ENCODE assay signal across 8 cellular contexts in genomic region chr5:131254025-131254424, GRCh38. TPM values are rescaled to one million over a fixed set of nuclear protein-coding genes. Genes with fewer than 3 reads are reported as not detected.
DNase-seq lines count a peak whose midpoint lies in the region; ATAC-seq and TF ChIP-seq lines count a peak whose summit lies in the region.
"Not testable (repeated sequence)": the region's sequence is repeated elsewhere in the genome, so short reads cannot be mapped to it uniquely, and the experiment has no call there.

No MANE protein-coding gene starts in this region.

- not testable (repeated sequence) for H3K9me3 Mint-ChIP-seq in CD4-positive, alpha-beta T cell; T-helper 1 cell treated with Interleukin-12 subunit alpha and Interleukin-12 subunit beta and Interleukin-4 antibody, amounts not matched to agents 30 μg/mL and 1 μg/mL, for 36 hours; activated CD8-positive, alpha-beta memory T cell treated with anti-CD3 and anti-CD28 coated beads, Interleukin-2, amount 10 ng/mL, durations not matched to agents 7 days and 5 days (ENCODE audit: low read depth); activated naive CD4-positive, alpha-beta T cell treated with anti-CD3 and anti-CD28 coated beads, Interleukin-2, amount 50 U/mL, for 24 hours

- H3K9me3 ChIP-seq in CD4-positive, alpha-beta T cell (ENCODE audit: control insufficient read depth, low read length); Karpas-422 (ENCODE audit: low read length); esophagus squamous epithelium; neutrophil; upper lobe of left lung: not testable (repeated sequence)

- not testable (repeated sequence) for H3K27me3 ChIP-seq in CD4-positive, alpha-beta T cell (ENCODE audit: control insufficient read depth, insufficient read depth, low read length); Karpas-422 (ENCODE audit: low read length); esophagus squamous epithelium; neutrophil; upper lobe of left lung

- H3K4me1 ChIP-seq in Karpas-422 (ENCODE audit: low read length) (peaks cover 78% of the 10 kb centered on the region), neutrophil (ENCODE audit: control insufficient read depth in 1 of 2, insufficient read depth in 1 of 2, low read depth in 1 of 2, low read length in 1 of 2) (peaks cover 81 to 85% of the 10 kb centered on the region in 2 experiments), upper lobe of left lung (peaks cover 0 to 33% (median 15%) of the 10 kb centered on the region in 4 donors)
- H3K4me1 ChIP-seq in esophagus squamous epithelium: not testable (repeated sequence)

- H3K9ac ChIP-seq in Karpas-422 (ENCODE audit: low read length): not testable (repeated sequence)

- peak overlapping the region; percentile 86 for H3K27ac Mint-ChIP-seq in CD4-positive, alpha-beta T cell
- H3K27ac Mint-ChIP-seq in T-helper 1 cell treated with Interleukin-12 subunit alpha and Interleukin-12 subunit beta and Interleukin-4 antibody, amounts not matched to agents 30 μg/mL and 1 μg/mL, for 36 hours: peak overlapping the region; percentile 88
- peak overlapping the region; percentile 94 for H3K27ac Mint-ChIP-seq in activated CD8-positive, alpha-beta memory T cell treated with anti-CD3 and anti-CD28 coated beads, Interleukin-2, amount 10 ng/mL, durations not matched to agents 7 days and 5 days
- peak overlapping the region; percentile 90 for H3K27ac Mint-ChIP-seq in activated naive CD4-positive, alpha-beta T cell treated with anti-CD3 and anti-CD28 coated beads, Interleukin-2, amount 50 U/mL, for 24 hours

- H3K4me2 ChIP-seq in Karpas-422 (ENCODE audit: low read depth, low read length, poor library complexity, severe bottlenecking): peak overlapping the region; percentile 82

- WGBS in esophagus squamous epithelium, 2 donors: 92 to 94% methylated on average over 6 to 7 of the region's 10 CpGs
- WGBS in upper lobe of left lung, 2 donors: 83% methylated on average over 10 of the region's 10 CpGs

- peaks cover 13% of the 10 kb centered on the region; the same call in 1 of the 2 replicates for H3K36me3 ChIP-seq in Karpas-422 (ENCODE audit: insufficient read depth, low read length)
- not testable (repeated sequence) for H3K36me3 ChIP-seq in esophagus squamous epithelium, neutrophil, upper lobe of left lung

- TF ChIP-seq CTCF in CD4-positive, alpha-beta T cell (IDR thresholded peaks at IDR 0.05); esophagus squamous epithelium (IDR thresholded peaks at IDR 0.05); neutrophil (IDR thresholded peaks at IDR 0.05); upper lobe of left lung (IDR thresholded peaks at IDR 0.05): not testable (repeated sequence)

- H3K4me3 Mint-ChIP-seq in CD4-positive, alpha-beta T cell: peak overlapping the region; percentile 93
- H3K4me3 Mint-ChIP-seq in T-helper 1 cell treated with Interleukin-12 subunit alpha and Interleukin-12 subunit beta and Interleukin-4 antibody, amounts not matched to agents 30 μg/mL and 1 μg/mL, for 36 hours: peak overlapping the region; percentile 92
- H3K4me3 Mint-ChIP-seq in activated CD8-positive, alpha-beta memory T cell treated with anti-CD3 and anti-CD28 coated beads, Interleukin-2, amount 10 ng/mL, durations not matched to agents 7 days and 5 days: peak overlapping the region; percentile 82
- H3K4me3 Mint-ChIP-seq in activated naive CD4-positive, alpha-beta T cell treated with anti-CD3 and anti-CD28 coated beads, Interleukin-2, amount 50 U/mL, for 24 hours: peak overlapping the region; percentile 94

- H3K4me1 Mint-ChIP-seq in CD4-positive, alpha-beta T cell (ENCODE audit: low read depth): peaks cover 83% of the 10 kb centered on the region
- peaks cover 68% of the 10 kb centered on the region for H3K4me1 Mint-ChIP-seq in T-helper 1 cell treated with Interleukin-12 subunit alpha and Interleukin-12 subunit beta and Interleukin-4 antibody, amounts not matched to agents 30 μg/mL and 1 μg/mL, for 36 hours (ENCODE audit: low read depth)
- H3K4me1 Mint-ChIP-seq in activated CD8-positive, alpha-beta memory T cell treated with anti-CD3 and anti-CD28 coated beads, Interleukin-2, amount 10 ng/mL, durations not matched to agents 7 days and 5 days: peaks cover 65% of the 10 kb centered on the region
- H3K4me1 Mint-ChIP-seq in activated naive CD4-positive, alpha-beta T cell treated with anti-CD3 and anti-CD28 coated beads, Interleukin-2, amount 50 U/mL, for 24 hours: peaks cover 91% of the 10 kb centered on the region

- not testable (repeated sequence) for DNase-seq in CD4-positive, alpha-beta T cell; Karpas-422; activated CD8-positive, alpha-beta memory T cell treated with anti-CD3 and anti-CD28 coated beads, Interleukin-2, amount 10 ng/mL, durations not matched to agents 7 days and 5 days; esophagus squamous epithelium (lab: John Stamatoyannopoulos, UW); upper lobe of left lung

- H3K79me2 ChIP-seq in Karpas-422 (ENCODE audit: low read length): peaks cover 43% of the 10 kb centered on the region

- peaks cover 19% of the 10 kb centered on the region for H3K36me3 Mint-ChIP-seq in CD4-positive, alpha-beta T cell (ENCODE audit: low read depth)
- H3K36me3 Mint-ChIP-seq in T-helper 1 cell treated with Interleukin-12 subunit alpha and Interleukin-12 subunit beta and Interleukin-4 antibody, amounts not matched to agents 30 μg/mL and 1 μg/mL, for 36 hours (ENCODE audit: low read depth): peaks cover 23% of the 10 kb centered on the region
- H3K36me3 Mint-ChIP-seq in activated CD8-positive, alpha-beta memory T cell treated with anti-CD3 and anti-CD28 coated beads, Interleukin-2, amount 10 ng/mL, durations not matched to agents 7 days and 5 days: peaks cover 26% of the 10 kb centered on the region
- peaks cover 11% of the 10 kb centered on the region for H3K36me3 Mint-ChIP-seq in activated naive CD4-positive, alpha-beta T cell treated with anti-CD3 and anti-CD28 coated beads, Interleukin-2, amount 50 U/mL, for 24 hours

- not testable (repeated sequence) for H3K9me2 ChIP-seq in Karpas-422 (replicated peaks; ENCODE audit: insufficient read depth, low read length)

- TF ChIP-seq POLR2A in esophagus squamous epithelium (IDR thresholded peaks at IDR 0.05); upper lobe of left lung (IDR thresholded peaks at IDR 0.05): not testable (repeated sequence)

- peak overlapping the region; percentile 77; the same call in 1 of the 2 replicates for H3K4me3 ChIP-seq in Karpas-422 (ENCODE audit: low read length)
- H3K4me3 ChIP-seq in esophagus squamous epithelium: peak overlapping the region in 3 of 4 donors; percentile 8 to 24 (median 12)
- H3K4me3 ChIP-seq in neutrophil (ENCODE audit: low read depth in 1 of 2, low read length in 1 of 2): peak overlapping the region in 1 of 2 experiments; percentile 64
- H3K4me3 ChIP-seq in upper lobe of left lung: peak overlapping the region in 1 of 4 donors; percentile 26

- POLR2A ChIA-PET in CD4-positive, alpha-beta T cell (lab: Charles Lee): interaction anchor here (0.8 to 9.7 kb wide), 16 partner anchors 9 to 141 kb away, joined by 3 to 309 read pairs (median 6); partner anchors contain the start of genes CDC42SE2 and LYRM7

- intact Hi-C loops in CD4-positive, alpha-beta T cell (cut with DNase I, micrococcal nuclease): not testable (repeated sequence)
- intact Hi-C loops in esophagus squamous epithelium (cut with DNase I): loop anchor here (10.0 kb wide), 1 partner anchor 89 kb away; the partner anchor contains the start of gene HINT1

- not testable (repeated sequence) for H3K27me3 Mint-ChIP-seq in CD4-positive, alpha-beta T cell; T-helper 1 cell treated with Interleukin-12 subunit alpha and Interleukin-12 subunit beta and Interleukin-4 antibody, amounts not matched to agents 30 μg/mL and 1 μg/mL, for 36 hours (ENCODE audit: low read depth); activated CD8-positive, alpha-beta memory T cell treated with anti-CD3 and anti-CD28 coated beads, Interleukin-2, amount 10 ng/mL, durations not matched to agents 7 days and 5 days; activated naive CD4-positive, alpha-beta T cell treated with anti-CD3 and anti-CD28 coated beads, Interleukin-2, amount 50 U/mL, for 24 hours

- not testable (repeated sequence) for TF ChIP-seq EP300 in upper lobe of left lung (IDR thresholded peaks at IDR 0.05)

- CTCF ChIA-PET in CD4-positive, alpha-beta T cell (lab: Charles Lee): interaction anchor here (1.2 to 5.7 kb wide), 3 partner anchors 11 to 128 kb away, joined by 3 to 48 read pairs (median 5); partner anchors contain the start of gene CDC42SE2
- CTCF ChIA-PET in activated CD8-positive, alpha-beta memory T cell treated with anti-CD3 and anti-CD28 coated beads, Interleukin-2, amount 10 ng/mL, durations not matched to agents 7 days and 5 days (lab: Charles Lee): interaction anchor here (0.9 to 7.9 kb wide), 8 partner anchors 11 to 163 kb away, joined by 3 to 94 read pairs (median 5); partner anchors contain the start of genes CDC42SE2 and HINT1

- H3K27ac ChIP-seq in CD4-positive, alpha-beta T cell (ENCODE audit: low read depth, low read length): peak overlapping the region; percentile 76
- not testable (repeated sequence) for H3K27ac ChIP-seq in Karpas-422 (ENCODE audit: low read length)
- H3K27ac ChIP-seq in esophagus squamous epithelium (peak overlapping the region in 2 of 4 donors; percentile 37 to 50), neutrophil (peak overlapping the region; percentile 96), upper lobe of left lung (peak overlapping the region in 3 of 4 donors; percentile 77 to 86 (median 80))

- ATAC-seq in CD4-positive, alpha-beta T cell (ENCODE audit: poor library complexity); activated CD8-positive, alpha-beta memory T cell treated with anti-CD3 and anti-CD28 coated beads, Interleukin-2, amount 10 ng/mL, durations not matched to agents 7 days and 5 days; upper lobe of left lung (ENCODE audit: low FRiP score in 2 of 2): not testable (repeated sequence)

- not testable (repeated sequence) for H2AFZ ChIP-seq in Karpas-422 (ENCODE audit: low read length)

- H4K20me1 ChIP-seq in Karpas-422 (ENCODE audit: insufficient read depth, low read depth, low read length): not testable (repeated sequence)

RNA-seq across cellular contexts. Expression of gene CDC42SE2, which starts 9.8 kb away (rescaled TPM):
- 100 to 1,000 TPM; 218 to 230 TPM for total RNA-seq in CD4-positive, alpha-beta T cell
- total RNA-seq in Karpas-422 (2014; rRNA removed; shearing (Covaris generic); ENCODE audit: low replicate concordance): 57.4 and 143 TPM in 2 replicates
- total RNA-seq in activated CD8-positive, alpha-beta memory T cell treated with anti-CD3 and anti-CD28 coated beads, Interleukin-2, amount 10 ng/mL, durations not matched to agents 7 days and 5 days: 100 to 1,000 TPM; 118 to 149 TPM
- 10 to 100 TPM; 10.4 to 28.4 (median 22.1) TPM for total RNA-seq in esophagus squamous epithelium
- 10 to 100 TPM; 13.6 to 92.1 (median 36.5) TPM for total RNA-seq in upper lobe of left lung
